ENCODE assay signal across 9 cellular contexts in the genomic region with DNA sequence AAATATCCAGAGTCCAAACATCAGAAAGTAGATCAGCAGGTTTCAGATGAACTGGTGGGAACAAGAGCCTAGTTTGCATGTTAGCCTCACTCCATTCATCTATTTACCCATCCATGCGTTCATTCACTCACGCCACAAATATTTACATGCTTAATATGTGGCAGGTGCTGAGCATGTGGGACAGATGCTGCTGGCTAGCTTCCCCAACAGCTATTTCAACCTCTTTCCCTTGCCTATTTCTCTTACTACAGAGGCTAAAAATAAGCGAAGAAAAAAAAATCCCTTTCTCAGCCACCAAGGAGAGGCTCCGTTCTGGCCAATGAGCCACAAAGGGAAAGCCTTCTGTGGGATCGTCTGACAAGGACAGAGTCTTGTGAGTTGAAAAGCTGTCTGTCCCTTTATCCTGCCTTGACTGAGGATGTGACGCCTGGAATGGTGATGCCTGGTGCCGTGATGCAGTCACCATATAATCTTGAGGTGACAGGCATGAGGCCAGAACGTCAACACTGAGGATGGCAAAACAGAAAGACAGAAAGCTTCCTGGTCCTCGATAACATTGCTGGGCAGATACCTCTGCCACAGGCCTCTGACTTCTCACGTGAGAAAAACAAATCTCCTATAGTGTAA.
A peak's percentile ranks its signal among the peaks of the same experiment; 100 is the strongest.
DNase-seq lines count a peak whose midpoint lies in the region; ATAC-seq and TF ChIP-seq lines count a peak whose summit lies in the region.
"Had no signal": no experiment of that assay in that cellular context is flagged by ENCODE, and none has a peak within 500 bp of the region (broad histone marks: within the 10 kb centered on the region; RNA-seq: fewer than 3 reads in every experiment).

No MANE protein-coding gene starts in this region.

- H3K27ac ChIP-seq in fibroblast of lung (ENCODE audit: insufficient read depth, low read length): no peak overlapping the region
- no peak overlapping the region for H3K27ac ChIP-seq in A673 (ENCODE audit: low read depth, low read length, poor library complexity, severe bottlenecking)
- H3K27ac ChIP-seq: foreskin keratinocyte had no signal

- H4K20me1 ChIP-seq in fibroblast of lung (ENCODE audit: control insufficient read depth, extremely low read depth, insufficient read depth, low read length): no peaks in the 10 kb centered on the region

- TF ChIP-seq POLR2A in lower leg skin (IDR thresholded peaks at IDR 0.05): no peak

- H3K9ac ChIP-seq in fibroblast of lung (ENCODE audit: insufficient read depth, low read length): no peak overlapping the region

- peak; percentile 84 for ATAC-seq in GM21576 (IDR thresholded peaks at IDR 0.05; ENCODE audit: unreplicated experiment)
- ATAC-seq: foreskin keratinocyte had no signal

- H3K36me3 ChIP-seq in fibroblast of lung (ENCODE audit: control insufficient read depth, insufficient read depth, low read length) (no peaks in the 10 kb centered on the region), A673 (ENCODE audit: insufficient read depth, low read length, poor library complexity, severe bottlenecking) (no peaks in the 10 kb centered on the region)

- TF ChIP-seq EP300 in Ishikawa (IDR thresholded peaks at IDR 0.05; ENCODE audit: borderline replicate concordance): peak; percentile 77; the same call in 1 of the 2 replicates

- intact Hi-C loops in A673 (cut with micrococcal nuclease; ENCODE audit: unreplicated experiment): no loop called here
- intact Hi-C loops in lower leg skin (cut with DNase I; ENCODE audit: low total_unique reads): no loop called here

- no peaks in the 10 kb centered on the region for H3K4me1 ChIP-seq in fibroblast of lung (ENCODE audit: control insufficient read depth, extremely low read depth, insufficient read depth, low read length)
- H3K4me1 ChIP-seq in A673 (ENCODE audit: insufficient read depth, low read length, poor library complexity, severe bottlenecking): no peaks in the 10 kb centered on the region
- H3K4me1 ChIP-seq: foreskin keratinocyte had no signal

- 65 to 73% methylated on average over 10 of the region's 10 CpGs for WGBS in lower leg skin, 2 donors

- POLR2A ChIA-PET in A673 (lab: Charles Lee; ENCODE audit: low non-redundant PET): no interaction called here

- H3K4me3 ChIP-seq in GM12865 (ENCODE audit: low read depth, low read length): no peak overlapping the region
- H3K4me3 ChIP-seq in fibroblast of lung (replicated peaks in 1 of 4; ENCODE audit: control extremely low read depth in 1 of 4, insufficient read depth in 1 of 4, low read depth in 3 of 4, low read length in 4 of 4): no peak overlapping the region
- no peak overlapping the region for H3K4me3 ChIP-seq in A673 (ENCODE audit: low read depth, low read length, poor library complexity, severe bottlenecking)
- no peak overlapping the region for H3K4me3 ChIP-seq in lower leg skin (ENCODE audit: low read depth, poor library complexity, severe bottlenecking)

- peak overlapping the region; percentile 3 for H3K4me2 ChIP-seq in fibroblast of lung (ENCODE audit: extremely low read depth, insufficient read depth, low read length)

- H3K9me3 ChIP-seq in fibroblast of lung (ENCODE audit: control insufficient read depth, insufficient read depth, low read depth, low read length): no peaks in the 10 kb centered on the region
- no peaks in the 10 kb centered on the region for H3K9me3 ChIP-seq in A673 (ENCODE audit: low read depth, low read length, poor library complexity, severe bottlenecking)

- no peaks in the 10 kb centered on the region for H3K27me3 ChIP-seq in fibroblast of lung (ENCODE audit: control insufficient read depth, insufficient read depth, low read length)
- H3K27me3 ChIP-seq in A673 (replicated peaks; ENCODE audit: insufficient read depth, low read depth, low read length, poor library complexity): no peaks in the 10 kb centered on the region
- H3K27me3 ChIP-seq: foreskin keratinocyte had no signal

- TF ChIP-seq RAD21 in Ishikawa (IDR thresholded peaks at IDR 0.05; ENCODE audit: low read depth): no peak

- no TSS peak for BruUV-seq in A673 (replicated peaks; lab: Mats Ljungman, UMichigan)

- no peak overlapping the region for H2AFZ ChIP-seq in fibroblast of lung (ENCODE audit: low read length)

- CTCF ChIA-PET in A673 (lab: Charles Lee): no interaction called here

- DNase-seq in GM12865 (ENCODE audit: low read depth) (peak; percentile 78), fibroblast of lung (ENCODE audit: low read depth in 2 of 2) (peak; percentile 36 to 64), DMS114 treated with DMSO at 0.1 percent for 48 hours (lab: John Stamatoyannopoulos, UW; ENCODE audit: unreplicated experiment) (no peak), A673 (ENCODE audit: low spot score) (no peak), nucleus accumbens (lab: John Stamatoyannopoulos, UW) (no peak), lower leg skin (ENCODE audit: low spot score in 2 of 2) (no peak)
- DNase-seq: foreskin keratinocyte had no signal

- TF ChIP-seq CTCF in GM12865 (IDR thresholded peaks at IDR 0.05; ENCODE audit: insufficient read depth, low read depth, low read length, missing control alignments) (no peak), fibroblast of lung (conservative IDR thresholded peaks at IDR 0.05 in 1 of 2, IDR thresholded peaks at IDR 0.05 in 1 of 2; ENCODE audit: low read depth in 1 of 2, low read length in 2 of 2) (no peak), A673 (conservative IDR thresholded peaks at IDR 0.05; ENCODE audit: low read depth, low read length) (no peak), lower leg skin (IDR thresholded peaks at IDR 0.05) (no peak)

- no peaks in the 10 kb centered on the region for H3K79me2 ChIP-seq in fibroblast of lung (ENCODE audit: control insufficient read depth, insufficient read depth, low read length)

TF ChIP-seq in Ishikawa, 13 proteins besides CTCF, POLR2A, EP300 and RAD21:
- TF ChIP-seq FOXM1 (IDR thresholded peaks at IDR 0.05; ENCODE audit: borderline replicate concordance, low read depth): peak; percentile 35; the same call in 1 of the 2 replicates
- TF ChIP-seq ZBTB7A (IDR thresholded peaks at IDR 0.05; ENCODE audit: low read depth): no peak
- TF ChIP-seq, protein P1, sequence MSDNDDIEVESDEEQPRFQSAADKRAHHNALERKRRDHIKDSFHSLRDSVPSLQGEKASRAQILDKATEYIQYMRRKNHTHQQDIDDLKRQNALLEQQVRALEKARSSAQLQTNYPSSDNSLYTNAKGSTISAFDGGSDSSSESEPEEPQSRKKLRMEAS (IDR thresholded peaks at IDR 0.05): peak; percentile 63; the same call in 1 of the 2 replicates
- TF ChIP-seq TAF1 (IDR thresholded peaks at IDR 0.05; ENCODE audit: low read depth): no peak
- peak; percentile 75 for TF ChIP-seq TCF12 (IDR thresholded peaks at IDR 0.05; ENCODE audit: low read depth)
- TF ChIP-seq, protein P2, sequence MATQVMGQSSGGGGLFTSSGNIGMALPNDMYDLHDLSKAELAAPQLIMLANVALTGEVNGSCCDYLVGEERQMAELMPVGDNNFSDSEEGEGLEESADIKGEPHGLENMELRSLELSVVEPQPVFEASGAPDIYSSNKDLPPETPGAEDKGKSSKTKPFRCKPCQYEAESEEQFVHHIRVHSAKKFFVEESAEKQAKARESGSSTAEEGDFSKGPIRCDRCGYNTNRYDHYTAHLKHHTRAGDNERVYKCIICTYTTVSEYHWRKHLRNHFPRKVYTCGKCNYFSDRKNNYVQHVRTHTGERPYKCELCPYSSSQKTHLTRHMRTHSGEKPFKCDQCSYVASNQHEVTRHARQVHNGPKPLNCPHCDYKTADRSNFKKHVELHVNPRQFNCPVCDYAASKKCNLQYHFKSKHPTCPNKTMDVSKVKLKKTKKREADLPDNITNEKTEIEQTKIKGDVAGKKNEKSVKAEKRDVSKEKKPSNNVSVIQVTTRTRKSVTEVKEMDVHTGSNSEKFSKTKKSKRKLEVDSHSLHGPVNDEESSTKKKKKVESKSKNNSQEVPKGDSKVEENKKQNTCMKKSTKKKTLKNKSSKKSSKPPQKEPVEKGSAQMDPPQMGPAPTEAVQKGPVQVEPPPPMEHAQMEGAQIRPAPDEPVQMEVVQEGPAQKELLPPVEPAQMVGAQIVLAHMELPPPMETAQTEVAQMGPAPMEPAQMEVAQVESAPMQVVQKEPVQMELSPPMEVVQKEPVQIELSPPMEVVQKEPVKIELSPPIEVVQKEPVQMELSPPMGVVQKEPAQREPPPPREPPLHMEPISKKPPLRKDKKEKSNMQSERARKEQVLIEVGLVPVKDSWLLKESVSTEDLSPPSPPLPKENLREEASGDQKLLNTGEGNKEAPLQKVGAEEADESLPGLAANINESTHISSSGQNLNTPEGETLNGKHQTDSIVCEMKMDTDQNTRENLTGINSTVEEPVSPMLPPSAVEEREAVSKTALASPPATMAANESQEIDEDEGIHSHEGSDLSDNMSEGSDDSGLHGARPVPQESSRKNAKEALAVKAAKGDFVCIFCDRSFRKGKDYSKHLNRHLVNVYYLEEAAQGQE (IDR thresholded peaks at IDR 0.05; ENCODE audit: low read depth): no peak
- TF ChIP-seq CEBPB (IDR thresholded peaks at IDR 0.05): no peak
- peak; percentile 66 for TF ChIP-seq TEAD4 (IDR thresholded peaks at IDR 0.05)
- TF ChIP-seq EGR1 (IDR thresholded peaks at IDR 0.05): no peak
- no peak for TF ChIP-seq CREB1 (IDR thresholded peaks at IDR 0.05; ENCODE audit: low read depth)
- TF ChIP-seq, protein P3, sequence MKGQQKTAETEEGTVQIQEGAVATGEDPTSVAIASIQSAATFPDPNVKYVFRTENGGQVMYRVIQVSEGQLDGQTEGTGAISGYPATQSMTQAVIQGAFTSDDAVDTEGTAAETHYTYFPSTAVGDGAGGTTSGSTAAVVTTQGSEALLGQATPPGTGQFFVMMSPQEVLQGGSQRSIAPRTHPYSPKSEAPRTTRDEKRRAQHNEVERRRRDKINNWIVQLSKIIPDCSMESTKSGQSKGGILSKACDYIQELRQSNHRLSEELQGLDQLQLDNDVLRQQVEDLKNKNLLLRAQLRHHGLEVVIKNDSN (IDR thresholded peaks at IDR 0.05): no peak
- TF ChIP-seq NFIC (IDR thresholded peaks at IDR 0.05): 0 out of 2 replicates have a peak, but pooled peaks have one; percentile 12
- no peak for TF ChIP-seq YY1 (IDR thresholded peaks at IDR 0.05; ENCODE audit: low read depth)
TF ChIP-seq in Ishikawa: peak in this region for 5.

Comparison
In these comparisons a context has a peak if more than half of its experiments do, and no peak if none do; other contexts are left out.
1. DNase-seq: peak in GM12865 (single experiment) and fibroblast of lung (2 of 2); none in DMS114 treated with DMSO at 0.1 percent for 48 hours (single experiment), A673 (single experiment), nucleus accumbens (0 of 56) and lower leg skin (0 of 2).